In genomic region chr13:67123165-67123564, GRCh38 we compare ENCODE assay signal across 17 cellular contexts.
DNase-seq lines count a peak whose midpoint lies in the region; ATAC-seq, FAIRE-seq and TF ChIP-seq lines count a peak whose summit lies in the region.
"Had no signal": no experiment of that assay in that cellular context is flagged by ENCODE, and none has a peak within 500 bp of the region (broad histone marks: within the 10 kb centered on the region; RNA-seq: fewer than 3 reads in every experiment).

No MANE protein-coding gene starts in this region.

- no peak for TF ChIP-seq CTCF in DND-41 (IDR thresholded peaks at IDR 0.05; ENCODE audit: borderline replicate concordance, extremely low read depth, low read length, poor library complexity, severe bottlenecking)
- TF ChIP-seq CTCF in IMR-90 (conservative IDR thresholded peaks at IDR 0.05; ENCODE audit: low read depth, low read length), result no peak
- no peak for TF ChIP-seq CTCF in endothelial cell of umbilical vein (IDR thresholded peaks at IDR 0.05; ENCODE audit: extremely low read depth in 1 of 2, insufficient read depth in 1 of 2, low read depth in 1 of 2, low read length in 2 of 2)
- no peak for TF ChIP-seq CTCF in chondrocyte (IDR thresholded peaks at IDR 0.05)

- no peaks in the 10 kb centered on the region for H3K79me1 ChIP-seq in IMR-90 (ENCODE audit: low read depth in 1 of 2, low read length in 2 of 2)

- intact Hi-C loops in IMR-90 (cut with micrococcal nuclease) (no loop called here), endothelial cell of umbilical vein (cut with micrococcal nuclease) (no loop called here)

- TF ChIP-seq POLR2A in IMR-90 (IDR thresholded peaks at IDR 0.05; ENCODE audit: low read depth, low read length), result no peak
- TF ChIP-seq POLR2A in endothelial cell of umbilical vein (IDR thresholded peaks at IDR 0.05; ENCODE audit: low read depth, low read length), result no peak

- no peak overlapping the region for H3K4me2 ChIP-seq in DND-41 (ENCODE audit: insufficient read depth, low read length)
- H3K4me2 ChIP-seq in IMR-90 (ENCODE audit: low read depth, low read length), result no peak overlapping the region
- no peak overlapping the region for H3K4me2 ChIP-seq in endothelial cell of umbilical vein (ENCODE audit: insufficient read depth, low read length)
- H3K4me2 ChIP-seq: KMS-11 had no signal

- no peak overlapping the region for H3K27ac Mint-ChIP-seq in chondrocyte (ENCODE audit: unreplicated experiment)
- H3K27ac Mint-ChIP-seq: T-helper 1 cell treated with Interleukin-12 subunit alpha and Interleukin-12 subunit beta and Interleukin-4 antibody, amounts not matched to agents 30 μg/mL and 1 μg/mL, for 36 hours had no signal

- H2AFZ ChIP-seq in DND-41 (ENCODE audit: low read depth, low read length) (peak overlapping the region; percentile 57), IMR-90 (replicated peaks; ENCODE audit: low read length, poor library complexity) (no peak overlapping the region), endothelial cell of umbilical vein (ENCODE audit: low read depth, low read length) (peak overlapping the region; percentile 11)

- peak overlapping the region in 1 of 2 experiments; percentile 8; a peak in 1 of 4 replicates for H4K8ac ChIP-seq in IMR-90 (ENCODE audit: low read depth in 2 of 2, low read length in 2 of 2)

- no CpG with 5 or more reads among the region's 3 CpGs for WGBS in IMR-90 (ENCODE audit: extremely low coverage in 2 of 2, insufficient read length in 1 of 2), 2 experiments

- POLR2A ChIA-PET in IMR-90 (lab: Charles Lee; ENCODE audit: unreplicated experiment), result interaction anchor here (0.5 to 0.6 kb wide), 2 partner anchors 26 to 1466 kb away, joined by 3 to 5 read pairs; no protein-coding TSS in a partner anchor
- POLR2A ChIA-PET in endothelial cell of umbilical vein (lab: Charles Lee), result no interaction called here

- BruUV-seq in IMR-90 (replicated peaks; lab: Mats Ljungman, UMichigan), result no TSS peak
- no TSS peak for BruUV-seq in endothelial cell of umbilical vein (replicated peaks; lab: Mats Ljungman, UMichigan)

- H3K18ac ChIP-seq in IMR-90 (ENCODE audit: low read depth, low read length), result peak overlapping the region; percentile 74; the same call in 1 of the 2 replicates

- 0 out of 2 replicates have a peak overlapping the region, but pooled peaks have one; percentile 2 for H4K91ac ChIP-seq in IMR-90 (ENCODE audit: insufficient read depth, low read depth, low read length)

- H3K4me1 ChIP-seq in DND-41 (ENCODE audit: insufficient read depth, low read length), result peaks cover 8% of the 10 kb centered on the region
- peaks cover 3% of the 10 kb centered on the region for H3K4me1 ChIP-seq in IMR-90 (ENCODE audit: control insufficient read depth, insufficient read depth, low read length)
- H3K4me1 ChIP-seq in endothelial cell of umbilical vein (ENCODE audit: control insufficient read depth, extremely low read depth, insufficient read depth, low read length), result peaks cover 3% of the 10 kb centered on the region

- no peak overlapping the region for H4K5ac ChIP-seq in IMR-90 (ENCODE audit: low read depth, low read length)

- H3K79me2 ChIP-seq in DND-41 (ENCODE audit: insufficient read depth, low read length) (no peaks in the 10 kb centered on the region), endothelial cell of umbilical vein (ENCODE audit: control insufficient read depth, insufficient read depth, low read length) (no peaks in the 10 kb centered on the region)

- ATAC-seq in DND-41 (ENCODE audit: insufficient read depth, low read depth), result peak; percentile 74
- no peak for ATAC-seq in IMR-90 (ENCODE audit: low read depth)
- no peak for ATAC-seq in GM19452 (IDR thresholded peaks at IDR 0.05; ENCODE audit: unreplicated experiment)
- ATAC-seq: SK-N-SH treated with all-trans-retinoic acid at 6 μM for 48 hours had no signal

- H3K23ac ChIP-seq in IMR-90 (ENCODE audit: low read depth, low read length), result no peak overlapping the region

- H3K9me3 Mint-ChIP-seq in chondrocyte (ENCODE audit: low read depth), result no peaks in the 10 kb centered on the region
- H3K9me3 Mint-ChIP-seq: T-helper 1 cell treated with Interleukin-12 subunit alpha and Interleukin-12 subunit beta and Interleukin-4 antibody, amounts not matched to agents 30 μg/mL and 1 μg/mL, for 36 hours had no signal

- H3K9me1 ChIP-seq in IMR-90 (ENCODE audit: insufficient read depth, low read length), result no peaks in the 10 kb centered on the region
- no peaks in the 10 kb centered on the region for H3K9me1 ChIP-seq in endothelial cell of umbilical vein (replicated peaks; ENCODE audit: control insufficient read depth, extremely low read depth, insufficient read depth, low read length)

- H3K36me3 ChIP-seq in DND-41 (ENCODE audit: insufficient read depth, low read length) (no peaks in the 10 kb centered on the region), IMR-90 (ENCODE audit: control insufficient read depth, insufficient read depth, low read length) (no peaks in the 10 kb centered on the region), endothelial cell of umbilical vein (ENCODE audit: control insufficient read depth in 2 of 2, extremely low read depth in 1 of 2, insufficient read depth in 2 of 2, low read length in 2 of 2) (no peaks in the 10 kb centered on the region)

- no peaks in the 10 kb centered on the region for H3K36me3 Mint-ChIP-seq in chondrocyte (ENCODE audit: low read depth)

- no peak overlapping the region for H3K56ac ChIP-seq in IMR-90 (ENCODE audit: extremely low read depth, insufficient read depth, low read length)

- H2AK5ac ChIP-seq in IMR-90 (ENCODE audit: low read depth, low read length), result no peak overlapping the region

- peak; percentile 37 for FAIRE-seq in endothelial cell of umbilical vein (lab: Jason Lieb, UNC)

- H2BK120ac ChIP-seq in IMR-90 (ENCODE audit: low read depth, low read length), result peak overlapping the region; percentile 62

- H4K20me1 ChIP-seq in DND-41 (ENCODE audit: insufficient read depth, low read length) (no peaks in the 10 kb centered on the region), IMR-90 (ENCODE audit: insufficient read depth, low read length) (no peaks in the 10 kb centered on the region), endothelial cell of umbilical vein (replicated peaks; ENCODE audit: control insufficient read depth, extremely low read depth, insufficient read depth, low read length) (no peaks in the 10 kb centered on the region)

- H2BK20ac ChIP-seq in IMR-90 (ENCODE audit: low read depth, low read length), result 0 out of 2 replicates have a peak overlapping the region, but pooled peaks have one; percentile 26

- DNase-seq in DND-41 (peak; percentile 47), IMR-90 (no peak), OCI-M1 (lab: John Stamatoyannopoulos, UW) (peak; percentile 20), endothelial cell of umbilical vein (ENCODE audit: low read depth, low spot score) (peak; percentile 49), cerebellar nuclear complex (lab: John Stamatoyannopoulos, UW) (no peak), pons (ENCODE audit: low spot score) (no peak), chondrocyte (ENCODE audit: low spot score) (no peak)
- DNase-seq: COR-L47, DMS53, NCI-H1048, NCI-H2107, NCI-H446, SHP77 treated with DMSO at 0.1 percent for 48 hours had no signal

- H2AK9ac ChIP-seq in IMR-90 (replicated peaks; ENCODE audit: low read depth, low read length, poor library complexity), result no peak overlapping the region

- in situ Hi-C loops in IMR-90 (cut with MboI; ENCODE audit: low sequenced_read_pairs), result no loop called here

- TF ChIP-seq RAD21 in IMR-90 (IDR thresholded peaks at IDR 0.05; ENCODE audit: low read length), result no peak

- H3K9me3 ChIP-seq in DND-41 (ENCODE audit: insufficient read depth, low read length, severe bottlenecking), result no peaks in the 10 kb centered on the region
- H3K9me3 ChIP-seq in IMR-90 (ENCODE audit: control insufficient read depth, insufficient read depth, low read length), result no peaks in the 10 kb centered on the region
- H3K9me3 ChIP-seq in endothelial cell of umbilical vein (replicated peaks; ENCODE audit: control insufficient read depth, insufficient read depth, low read length), result no peaks in the 10 kb centered on the region

- H3K14ac ChIP-seq in IMR-90 (replicated peaks; ENCODE audit: low read depth, low read length), result 0 out of 2 replicates have a peak overlapping the region, but pooled peaks have one; percentile 37

- H3K4me3 Mint-ChIP-seq in chondrocyte (ENCODE audit: unreplicated experiment), result no peak overlapping the region
- H3K4me3 Mint-ChIP-seq: T-helper 1 cell treated with Interleukin-12 subunit alpha and Interleukin-12 subunit beta and Interleukin-4 antibody, amounts not matched to agents 30 μg/mL and 1 μg/mL, for 36 hours had no signal

- H3K27ac ChIP-seq in DND-41 (ENCODE audit: low read length) (no peak overlapping the region; the same call in 1 of the 2 replicates), IMR-90 (ENCODE audit: insufficient read depth, low read length) (no peak overlapping the region), endothelial cell of umbilical vein (ENCODE audit: insufficient read depth, low read depth, low read length) (no peak overlapping the region)
- H3K27ac ChIP-seq: KMS-11 had no signal

- no peaks in the 10 kb centered on the region for H3K27me3 Mint-ChIP-seq in chondrocyte (ENCODE audit: low read depth)

- dilution Hi-C loops in IMR-90 (cut with HindIII; ENCODE audit: low sequenced_read_pairs, unreplicated experiment) (no loop called here), endothelial cell of umbilical vein (cut with MboI; ENCODE audit: extremely low pct_ligation_motif_present, low sequenced_read_pairs) (no loop called here)

- H3K4ac ChIP-seq in IMR-90 (ENCODE audit: low read depth, low read length), result no peak overlapping the region

- H3K9ac ChIP-seq in DND-41 (ENCODE audit: low read depth, low read length) (no peak overlapping the region), IMR-90 (ENCODE audit: low read depth, low read length) (no peak overlapping the region), endothelial cell of umbilical vein (replicated peaks; ENCODE audit: extremely low read depth, insufficient read depth, low read length) (no peak overlapping the region)
- H3K9ac ChIP-seq: KMS-11 had no signal

- peak overlapping the region; percentile 57 for H2BK5ac ChIP-seq in IMR-90 (ENCODE audit: low read depth, low read length, poor library complexity, severe bottlenecking)

- CTCF ChIA-PET in IMR-90 (lab: Yijun Ruan, JAX), result no interaction called here
- CTCF ChIA-PET in endothelial cell of umbilical vein (lab: Charles Lee), result interaction anchor here (1.5 kb wide), 1 partner anchor 14 kb away, joined by 4 read pairs; no protein-coding TSS in a partner anchor

- H3K4me1 Mint-ChIP-seq in chondrocyte (ENCODE audit: low read depth), result peaks cover 24% of the 10 kb centered on the region

- H3K27me3 ChIP-seq in DND-41 (ENCODE audit: insufficient read depth, low read length, poor library complexity) (no peaks in the 10 kb centered on the region), IMR-90 (ENCODE audit: control insufficient read depth, insufficient read depth, low read length) (no peaks in the 10 kb centered on the region), endothelial cell of umbilical vein (ENCODE audit: control insufficient read depth in 2 of 2, insufficient read depth in 2 of 2, low read length in 2 of 2) (no peaks in the 10 kb centered on the region)

- no peak overlapping the region for H2BK15ac ChIP-seq in IMR-90 (ENCODE audit: low read depth, low read length)

- H3K4me3 ChIP-seq in DND-41 (ENCODE audit: low read depth in 1 of 2, low read length in 2 of 2) (no peak overlapping the region), IMR-90 (ENCODE audit: insufficient read depth, low read depth, low read length) (no peak overlapping the region), endothelial cell of umbilical vein (replicated peaks in 1 of 3; ENCODE audit: insufficient read depth in 1 of 3, low read depth in 1 of 3, low read length in 3 of 3) (no peak overlapping the region)

Comparison
In these comparisons a context has a peak if more than half of its experiments do, and no peak if none do; other contexts are left out.
1. DNase-seq: peak in DND-41 (single experiment), OCI-M1 (single experiment) and endothelial cell of umbilical vein (single experiment); none in IMR-90 (single experiment), cerebellar nuclear complex (0 of 2), pons (single experiment) and chondrocyte (single experiment).